8 cellular contexts compared by ENCODE assay signal in genomic region chr2:113756088-113757058, GRCh38. TPM values are rescaled to one million over a fixed set of nuclear protein-coding genes. Genes with fewer than 3 reads are reported as not detected.
DNase-seq lines count a peak whose midpoint lies in the region; ATAC-seq and TF ChIP-seq lines count a peak whose summit lies in the region.

TSS of gene SLC35F5 (minus strand) at chr2:113756642. CDS start at chr2:113756409, 233 bp downstream.

- peak within 1 kb of the TSS; percentile 99 for H2AFZ ChIP-seq in neuronal stem cell (ENCODE audit: low read length)

- H4K8ac ChIP-seq in neuronal stem cell (ENCODE audit: low read depth, low read length) = no peak within 1 kb of the TSS

- peak within 1 kb of the TSS; percentile 66 for H3K4ac ChIP-seq in neuronal stem cell (ENCODE audit: low read length)

- peak within 1 kb of the TSS; percentile 98 for H3K23ac ChIP-seq in neuronal stem cell (ENCODE audit: low read depth, low read length, poor library complexity)

- H3K4me3 ChIP-seq in HFF-Myc (replicated peaks; ENCODE audit: low read depth, low read length) (peak within 1 kb of the TSS; percentile 88), SJSA1 (peak within 1 kb of the TSS; percentile 95), neuronal stem cell (ENCODE audit: low read length in 2 of 2) (peak within 1 kb of the TSS; percentile 95 to 99), subcutaneous abdominal adipose tissue (ENCODE audit: low read depth in 1 of 5, low read length in 5 of 5) (peak within 1 kb of the TSS; percentile 94 to 98 (median 95))

- peak within 1 kb of the TSS; percentile 98 for H2BK15ac ChIP-seq in neuronal stem cell (ENCODE audit: low read length)

- no peak within 1 kb of the TSS for H4K91ac ChIP-seq in neuronal stem cell (ENCODE audit: low read depth, low read length, poor library complexity)

- ATAC-seq in foreskin keratinocyte = peak; percentile 94

- H3K9ac ChIP-seq in neuronal stem cell (ENCODE audit: low read depth, low read length, poor library complexity) = peak within 1 kb of the TSS; percentile 100
- peak within 1 kb of the TSS; percentile 89 to 99 (median 93) for H3K9ac ChIP-seq in subcutaneous abdominal adipose tissue (ENCODE audit: low read length in 5 of 5)

- H2BK120ac ChIP-seq in neuronal stem cell (ENCODE audit: low read depth, low read length) = peak within 1 kb of the TSS; percentile 47

- peak within 1 kb of the TSS; percentile 97 for H2BK5ac ChIP-seq in neuronal stem cell (ENCODE audit: low read length)

- H3K36me3 ChIP-seq in SJSA1 (peaks cover 18% of the 10 kb centered on the region), neuronal stem cell (replicated peaks in 1 of 2; ENCODE audit: control insufficient read depth in 2 of 2, insufficient read depth in 2 of 2, low read length in 2 of 2) (peaks cover 0 to 17% of the 10 kb centered on the region in 2 donors), subcutaneous abdominal adipose tissue (ENCODE audit: control insufficient read depth in 5 of 5, insufficient read depth in 5 of 5, low read length in 5 of 5) (no peaks in the 10 kb centered on the region)

- H3K4me1 ChIP-seq in SJSA1 (replicated peaks) (peaks cover 15% of the 10 kb centered on the region), foreskin keratinocyte (peaks cover 4% of the 10 kb centered on the region), neuronal stem cell (ENCODE audit: control insufficient read depth in 2 of 2, insufficient read depth in 1 of 2, low read depth in 1 of 2, low read length in 2 of 2) (peaks cover 0 to 3% of the 10 kb centered on the region in 2 donors), subcutaneous abdominal adipose tissue (ENCODE audit: control insufficient read depth in 5 of 5, insufficient read depth in 5 of 5, low read length in 5 of 5) (peaks cover 0 to 24% (median 19%) of the 10 kb centered on the region in 5 donors)

- no peak for TF ChIP-seq CTCF in HFF-Myc (IDR thresholded peaks at IDR 0.05; ENCODE audit: low read depth, low read length, missing control alignments)
- TF ChIP-seq CTCF in foreskin keratinocyte (conservative IDR thresholded peaks at IDR 0.05) = no peak

- peak within 1 kb of the TSS; percentile 84 for H2BK12ac ChIP-seq in neuronal stem cell (ENCODE audit: low read length)

- peak; percentile 47 for DNase-seq in GM04503 (ENCODE audit: low read depth)
- peak; percentile 49 for DNase-seq in HFF-Myc (ENCODE audit: extremely low read depth, low read depth)
- peak; percentile 94 for DNase-seq in MV-4-11 (lab: John Stamatoyannopoulos, UW)
- DNase-seq in SJSA1 (ENCODE audit: low read depth in 1 of 2, low spot score in 2 of 2) = peak; percentile 92 to 93
- DNase-seq in activated naive CD4-positive, alpha-beta T cell (lab: John Stamatoyannopoulos, UW) = peak; percentile 84 to 90 (median 88)
- DNase-seq in foreskin keratinocyte = peak; percentile 58 to 79
- peak; percentile 93 for DNase-seq in neuronal stem cell (ENCODE audit: low spot score)

- H3K9me3 ChIP-seq in SJSA1 (replicated peaks) = no peaks in the 10 kb centered on the region
- H3K9me3 ChIP-seq in neuronal stem cell (replicated peaks in 1 of 2; ENCODE audit: control insufficient read depth in 2 of 2, insufficient read depth in 1 of 2, low read depth in 1 of 2, low read length in 2 of 2) = no peaks in the 10 kb centered on the region
- no peaks in the 10 kb centered on the region for H3K9me3 ChIP-seq in subcutaneous abdominal adipose tissue (ENCODE audit: control insufficient read depth in 5 of 5, low read length in 5 of 5)

- H2AK5ac ChIP-seq in neuronal stem cell (ENCODE audit: low read depth, low read length) = peak within 1 kb of the TSS; percentile 56

- no CpG with 5 or more reads among the region's 99 CpGs for WGBS in neuronal stem cell (ENCODE audit: extremely low coverage in 2 of 2, insufficient read length in 2 of 2, insufficient replicate concordance in 1 of 2), 2 donors

- H3K14ac ChIP-seq in neuronal stem cell (ENCODE audit: low read length) = peak within 1 kb of the TSS; percentile 97

- H3K27me3 ChIP-seq in SJSA1 (replicated peaks) = no peaks in the 10 kb centered on the region
- H3K27me3 ChIP-seq in foreskin keratinocyte = no peaks in the 10 kb centered on the region
- H3K27me3 ChIP-seq in neuronal stem cell (ENCODE audit: control insufficient read depth in 3 of 3, insufficient read depth in 3 of 3, low read depth in 1 of 3, low read length in 3 of 3) = no peaks in the 10 kb centered on the region
- H3K27me3 ChIP-seq in subcutaneous abdominal adipose tissue (ENCODE audit: control insufficient read depth in 5 of 5, insufficient read depth in 4 of 5, low read length in 5 of 5) = no peaks in the 10 kb centered on the region

- H3K27ac ChIP-seq in SJSA1 (peak within 1 kb of the TSS; percentile 83), foreskin keratinocyte (peak within 1 kb of the TSS; percentile 93), neuronal stem cell (replicated peaks; ENCODE audit: low read length) (peak within 1 kb of the TSS; percentile 88), subcutaneous abdominal adipose tissue (ENCODE audit: low read depth, low read length) (peak within 1 kb of the TSS; percentile 93)

- peak within 1 kb of the TSS; percentile 100 for H3K18ac ChIP-seq in neuronal stem cell (ENCODE audit: low read length)

- H3K79me1 ChIP-seq in neuronal stem cell (ENCODE audit: low read depth, low read length) = peaks cover 3% of the 10 kb centered on the region

- H3K4me2 ChIP-seq in neuronal stem cell (ENCODE audit: insufficient read depth, low read length, poor library complexity, severe bottlenecking) = peak within 1 kb of the TSS; percentile 75

RNA-seq across cellular contexts. Expression of gene SLC35F5, which starts in this region (rescaled TPM):
- 65.5 and 83.1 TPM in 2 replicates for total RNA-seq in SJSA1 (2014; rRNA removed; shearing (Covaris generic))
- total RNA-seq in foreskin keratinocyte = 41.5 and 50.5 TPM in 2 replicates
- polyA plus RNA-seq in foreskin keratinocyte = 17.6 and 19.1 TPM in 2 replicates
- 18.6 TPM for polyA plus RNA-seq in neuronal stem cell (2013, experiment 1 of 2)
- 18.4 TPM for polyA plus RNA-seq in neuronal stem cell (2013, experiment 2 of 2)

Comparison
In these comparisons a context has a peak if more than half of its experiments do, and no peak if none do; other contexts are left out.
1. Peak in every context shown above with its lines: DNase-seq, ATAC-seq, H3K4me3 ChIP-seq and H3K27ac ChIP-seq.